In genomic region chr3:11021611-11022011, GRCh38 we compare ENCODE assay signal across 23 cellular contexts. TPM values are rescaled to one million over a fixed set of nuclear protein-coding genes. Genes with fewer than 3 reads are reported as not detected.
DNase-seq lines count a peak whose midpoint lies in the region.
"Had no signal": no experiment of that assay in that cellular context is flagged by ENCODE, and none has a peak within 500 bp of the region (broad histone marks: within the 10 kb centered on the region; RNA-seq: fewer than 3 reads in every experiment).

No MANE protein-coding gene starts in this region.

- DNase-seq in anterior cingulate cortex (lab: John Stamatoyannopoulos, UW): peak in 45 of 58 donors; percentile 32 to 86 (median 58)
- peak; percentile 85 for DNase-seq in globus pallidus (ENCODE audit: low spot score)
- peak; percentile 29 for DNase-seq in middle frontal gyrus (ENCODE audit: extremely low spot score, low spot score)
- no peak for DNase-seq in NCI-H187 (lab: John Stamatoyannopoulos, UW)
- no peak for DNase-seq in G401 (ENCODE audit: low spot score)
- DNase-seq in NCI-H774 (lab: John Stamatoyannopoulos, UW): no peak
- DNase-seq: activated CD8-positive, alpha-beta T cell treated with anti-CD3 and anti-CD28 coated beads, Interleukin-2, amount 10 ng/mL, durations not matched to agents 7 days and 5 days; Calu3; cerebellar nuclear complex; DND-41; glutamatergic neuron; left colon; naive thymus-derived CD8-positive, alpha-beta T cell; NCI-H2171; NCI-H510A; ovary; right cardiac atrium; stimulated activated CD4-positive, alpha-beta T cell treated with anti-CD3 and anti-CD28 coated beads, Interleukin-4, amount 100 ng/mL, for 1 hour; uterus had no signal

- in situ Hi-C loops in G401 (cut with HindIII; ENCODE audit: low sequenced_read_pairs): no loop called here

- H3K27ac ChIP-seq in temporal lobe (ENCODE audit: low read depth, low read length): peak overlapping the region; percentile 93
- H3K27ac ChIP-seq: ovary, SK-N-MC, suprapubic skin, uterus had no signal

RNA-seq across cellular contexts. Expression of gene SLC6A1, which starts 29.1 kb away (rescaled TPM):
- total RNA-seq in temporal lobe: 54.6 TPM
- total RNA-seq in G401 (2014; rRNA removed; shearing (Covaris generic)): not detected in 2 replicates
- total RNA-seq: activated CD8-positive, alpha-beta T cell treated with anti-CD3 and anti-CD28 coated beads, Interleukin-2, amount 10 ng/mL, durations not matched to agents 7 days and 5 days; Calu3; naive thymus-derived CD8-positive, alpha-beta T cell; T-helper 1 cell treated with Interleukin-12 subunit alpha and Interleukin-12 subunit beta and Interleukin-4 antibody, amounts not matched to agents 30 ng/mL and 1 ng/mL, for 36 hours had no signal

Comparison
In these comparisons a context has a peak if more than half of its experiments do, and no peak if none do; other contexts are left out.
1. DNase-seq: peak in anterior cingulate cortex (45 of 58), globus pallidus (single experiment) and middle frontal gyrus (single experiment); none in NCI-H187 (0 of 2), G401 (single experiment) and NCI-H774 (single experiment).
2. RNA of gene SLC6A1, which starts 29.1 kb away (total RNA-seq): 54.6 TPM in temporal lobe (single experiment); not detected in G401; every median in the first group is over 10 times any median in the second.